In the genomic region with DNA sequence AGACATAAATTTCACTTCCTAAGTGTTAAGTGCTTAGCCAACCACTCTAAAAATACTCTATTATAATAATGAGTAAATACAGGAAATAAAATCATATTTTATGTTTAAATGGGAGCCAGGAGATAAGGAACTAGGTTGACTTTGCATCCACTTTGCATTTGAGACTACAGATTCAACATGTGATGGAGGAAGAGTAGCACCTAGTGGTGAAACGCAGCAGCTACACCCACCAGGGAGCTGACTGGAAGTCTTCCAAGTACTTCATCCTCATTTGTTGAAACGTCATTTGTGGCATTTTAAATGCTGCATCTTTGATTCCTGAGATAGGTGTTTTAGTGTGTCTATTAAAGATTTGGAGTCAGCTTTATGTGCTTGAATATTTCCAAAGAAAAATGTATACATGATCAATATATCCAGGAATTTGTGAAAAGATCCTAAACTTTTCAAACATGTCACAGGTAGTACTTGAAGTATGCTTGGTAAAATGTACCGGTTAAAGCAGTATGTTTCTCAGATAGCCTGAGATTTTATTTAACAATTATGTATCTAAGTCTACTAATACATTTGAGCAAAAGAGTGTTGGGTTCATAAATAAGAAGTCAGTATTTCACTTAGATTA, we compare ENCODE assay signal across 8 cellular contexts. TPM values are rescaled to one million over a fixed set of nuclear protein-coding genes. Genes with fewer than 3 reads are reported as not detected.
DNase-seq lines count a peak whose midpoint lies in the region; FAIRE-seq and TF ChIP-seq lines count a peak whose summit lies in the region.

No MANE protein-coding gene starts in this region.

- H3K9ac ChIP-seq in Loucy (ENCODE audit: low read depth, low read length, poor library complexity, severe bottlenecking): no peak overlapping the region

- no peaks in the 10 kb centered on the region for H4K20me1 ChIP-seq in Loucy (ENCODE audit: insufficient read depth, low read length, poor library complexity, severe bottlenecking)

- TF ChIP-seq CTCF in GM06990 (IDR thresholded peaks at IDR 0.05; ENCODE audit: insufficient read depth, low read length, poor library complexity, severe bottlenecking): peak; percentile 99
- TF ChIP-seq CTCF in Loucy (conservative IDR thresholded peaks at IDR 0.05; ENCODE audit: low read length): peak; percentile 99

- H3K9me2 ChIP-seq in Loucy (replicated peaks; ENCODE audit: low read depth, low read length): no peaks in the 10 kb centered on the region

- FAIRE-seq in frontal cortex (lab: Jason Lieb, UNC): peak; percentile 65

- no peaks in the 10 kb centered on the region for H3F3A ChIP-seq in Loucy (ENCODE audit: low read depth)

- H3K4me2 ChIP-seq in Loucy (ENCODE audit: low read depth, low read length, poor library complexity, severe bottlenecking): no peak overlapping the region

- peak; percentile 51 for DNase-seq in GM06990 (ENCODE audit: extremely low read depth, insufficient read length)
- peak; percentile 61 for DNase-seq in H7
- peak; percentile 80 for DNase-seq in SIG-M5 treated with dmso at 0.1 percent for 504 hours (lab: John Stamatoyannopoulos, UW; ENCODE audit: unreplicated experiment)
- peak; percentile 42 for DNase-seq in activated gamma-delta T cell treated with anti-CD3 and anti-CD28 coated beads, Interleukin-2, amount 50 U/mL, for 16 hours (ENCODE audit: low read depth)
- peak in 1 of 2 donors; percentile 50 for DNase-seq in frontal cortex (ENCODE audit: low spot score in 2 of 2)
- DNase-seq in pons (ENCODE audit: low spot score): peak; percentile 82
- DNase-seq in occipital lobe (lab: John Stamatoyannopoulos, UW): no peak

- no peak overlapping the region for H2AFZ ChIP-seq in Loucy (ENCODE audit: low read length)

- H3K4me3 ChIP-seq in GM06990 (replicated peaks; ENCODE audit: low read depth, low read length) (no peak overlapping the region), H7 (ENCODE audit: insufficient read depth, low read depth, low read length) (no peak overlapping the region), Loucy (ENCODE audit: low read length, poor library complexity, severe bottlenecking) (no peak overlapping the region)

- H3K36me3 ChIP-seq in GM06990 (ENCODE audit: control insufficient read depth, insufficient read depth, low read length) (no peaks in the 10 kb centered on the region), H7 (replicated peaks; ENCODE audit: control insufficient read depth, insufficient read depth, low read length) (no peaks in the 10 kb centered on the region), Loucy (ENCODE audit: insufficient read depth, low read length) (no peaks in the 10 kb centered on the region)

- H3K4me1 ChIP-seq in Loucy (ENCODE audit: insufficient read depth, low read length, poor library complexity, severe bottlenecking): no peaks in the 10 kb centered on the region

- H3K9me3 ChIP-seq in Loucy (ENCODE audit: insufficient read depth, low read depth, low read length): no peaks in the 10 kb centered on the region

- H3K79me2 ChIP-seq in Loucy (ENCODE audit: insufficient read depth, low read length): no peaks in the 10 kb centered on the region

- no peaks in the 10 kb centered on the region for H3K27me3 ChIP-seq in GM06990 (replicated peaks; ENCODE audit: control insufficient read depth, insufficient read depth, low read length)
- no peaks in the 10 kb centered on the region for H3K27me3 ChIP-seq in H7 (ENCODE audit: control insufficient read depth, insufficient read depth, low read length)
- no peaks in the 10 kb centered on the region for H3K27me3 ChIP-seq in Loucy (ENCODE audit: insufficient read depth, low read length, poor library complexity, severe bottlenecking)

RNA-seq across cellular contexts. Expression of a gene that starts 17.4 kb away (rescaled TPM):
- total RNA-seq in H7 (2014; rRNA removed; shearing (Covaris generic)): 3.5 and 4.2 TPM in 2 replicates
- total RNA-seq in frontal cortex (124 TPM), occipital lobe (170 TPM)

RNA-seq across cellular contexts. Expression of a gene that starts 44.7 kb away (rescaled TPM):
- total RNA-seq in H7 (2014; rRNA removed; shearing (Covaris generic)): not detected in 2 replicates
- total RNA-seq in frontal cortex: not detected
- not detected for total RNA-seq in occipital lobe

Comparison
In these comparisons a context has a peak if more than half of its experiments do, and no peak if none do; other contexts are left out.
1. RNA of a gene that starts 17.4 kb away (total RNA-seq): 170 TPM in occipital lobe (single experiment) and 124 TPM in frontal cortex (single experiment); 3.5 to 4.2 TPM in H7; every median in the first group is over 10 times any median in the second.